In genomic region chr5:169791251-169791650, GRCh38 we compare ENCODE assay signal across 27 cellular contexts.
"Had no signal": no experiment of that assay in that cellular context is flagged by ENCODE, and none has a peak within 500 bp of the region (broad histone marks: within the 10 kb centered on the region; RNA-seq: fewer than 3 reads in every experiment).

No MANE protein-coding gene starts in this region.

- DNase-seq: activated CD4-positive, alpha-beta memory T cell treated with anti-CD3 and anti-CD28 coated beads, Interleukin-2, amount 10 ng/mL, durations not matched to agents 7 days and 5 days; activated CD4-positive, alpha-beta T cell treated with anti-CD3 and anti-CD28 coated beads for 48 hours; activated CD8-positive, alpha-beta memory T cell treated with anti-CD3 and anti-CD28 coated beads, Interleukin-2, amount 50 U/mL, for 48 hours; activated gamma-delta T cell treated with Interleukin-2 at 50 U/mL for 16 hours; activated naive CD8-positive, alpha-beta T cell treated with anti-CD3 and anti-CD28 coated beads, Interleukin-2, amount 50 U/mL, for 24 hours; activated T-cell treated with anti-CD3 and anti-CD28 coated beads, Interleukin-2, amount 50 U/mL, for 24 hours; amygdala; esophagus squamous epithelium; foreskin melanocyte; glutamatergic neuron; islet precursor cell; left colon; lower lobe of right lung; naive B cell; ovary; retina; stimulated activated CD4-positive, alpha-beta T cell treated with anti-CD3 and anti-CD28 coated beads, Interleukin-12 subunit alpha, Interleukin-12 subunit beta, amount 100 ng/mL, for 4 hours; stimulated activated CD4-positive, alpha-beta T cell treated with anti-CD3 and anti-CD28 coated beads, Interleukin-4, amount 100 ng/mL, for 1 hour; stimulated activated naive CD8-positive, alpha-beta T cell treated with anti-CD3 and anti-CD28 coated beads, Interleukin-15, Interleukin-2, amounts not matched to agents 100 U/mL and 50 U/mL, for 24 hours; T-helper 9 cell; testis; transverse colon; WERI-Rb-1 had no signal

- FAIRE-seq: bronchial epithelial cell had no signal

- H3K27me3 ChIP-seq: ovary, testis, transverse colon had no signal

- H3K9me3 ChIP-seq: esophagus squamous epithelium, lower lobe of right lung, ovary, testis, transverse colon had no signal

- H3K36me3 ChIP-seq: esophagus squamous epithelium, ovary, transverse colon, WERI-Rb-1 had no signal

- H3K4me1 ChIP-seq: esophagus squamous epithelium, lower lobe of right lung, testis, transverse colon had no signal

- H3K4me3 ChIP-seq: esophagus squamous epithelium, lower lobe of right lung, ovary, skin epidermis, testis, transverse colon had no signal

- H3K27ac ChIP-seq: esophagus squamous epithelium, lower lobe of right lung, ovary, skin epidermis, testis, transverse colon, WERI-Rb-1 had no signal

- ATAC-seq: activated CD4-positive, CD25-positive, alpha-beta regulatory T cell treated with anti-CD3 and anti-CD28 coated beads, Interleukin-2, amount 50 U/mL, for 24 hours; activated naive CD8-positive, alpha-beta T cell treated with anti-CD3 and anti-CD28 coated beads, Interleukin-2, amount 50 U/mL, for 24 hours; left colon; lower lobe of right lung; sciatic nerve; stimulated activated naive CD8-positive, alpha-beta T cell treated with anti-CD3 and anti-CD28 coated beads, Interleukin-15, Interleukin-2, amounts not matched to agents 100 U/mL and 50 U/mL, for 24 hours had no signal
